ENCODE assay signal across 15 cellular contexts in the genomic region with DNA sequence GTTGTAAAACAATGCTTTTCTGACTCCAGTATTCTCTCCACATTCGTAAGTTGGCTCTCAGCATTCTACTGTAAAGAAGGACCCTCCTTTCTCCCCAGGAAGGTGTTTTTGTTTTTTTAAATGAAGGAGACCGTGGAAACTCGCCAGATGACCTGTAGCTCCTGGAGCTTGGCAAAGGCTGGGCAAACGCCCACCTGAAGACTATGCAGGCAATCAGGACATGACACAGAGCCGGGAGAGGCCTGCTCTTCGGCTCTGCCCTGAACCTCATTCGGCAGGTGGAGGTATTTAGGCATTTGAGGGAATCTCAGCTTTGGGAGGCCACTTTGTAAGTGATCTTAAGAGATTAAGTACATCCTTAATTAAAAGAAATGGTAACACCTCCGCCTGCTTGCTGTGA. TPM values are rescaled to one million over a fixed set of nuclear protein-coding genes. Genes with fewer than 3 reads are reported as not detected.
DNase-seq lines count a peak whose midpoint lies in the region; ATAC-seq and TF ChIP-seq lines count a peak whose summit lies in the region.
"Had no signal": no experiment of that assay in that cellular context is flagged by ENCODE, and none has a peak within 500 bp of the region (broad histone marks: within the 10 kb centered on the region; RNA-seq: fewer than 3 reads in every experiment).

No MANE protein-coding gene starts in this region.

- in situ Hi-C loops in mammary epithelial cell (cut with MboI; ENCODE audit: low sequenced_read_pairs in 2 of 2): no loop called here

- H3K36me3 ChIP-seq in mammary epithelial cell (ENCODE audit: insufficient read depth, low read length): no peaks in the 10 kb centered on the region
- no peaks in the 10 kb centered on the region for H3K36me3 ChIP-seq in right atrium auricular region
- H3K36me3 ChIP-seq: BE2C had no signal

- no peaks in the 10 kb centered on the region for H4K20me1 ChIP-seq in mammary epithelial cell (ENCODE audit: insufficient read depth, low read length)

- no peak overlapping the region for H3K27ac Mint-ChIP-seq in MCF 10A (ENCODE audit: low read depth, unreplicated experiment)
- peak overlapping the region; percentile 34 for H3K27ac Mint-ChIP-seq in activated CD8-positive, alpha-beta T cell treated with anti-CD3 and anti-CD28 coated beads, Interleukin-2, amount 10 ng/mL, durations not matched to agents 7 days and 5 days
- H3K27ac Mint-ChIP-seq in naive thymus-derived CD8-positive, alpha-beta T cell: peak overlapping the region in 8 of 10 donors; percentile 5 to 91 (median 80)
- H3K27ac Mint-ChIP-seq: CD4-positive, CD25-positive, alpha-beta regulatory T cell; HFFc6; IgD-negative memory B cell had no signal

- CTCF ChIA-PET in mammary epithelial cell (lab: Charles Lee; ENCODE audit: low non-redundant PET): no interaction called here
- CTCF ChIA-PET in MCF 10A (lab: Yijun Ruan, JAX): interaction anchor here (0.8 kb wide), 1 partner anchor 32 kb away, joined by 3 read pairs; no protein-coding TSS in a partner anchor
- CTCF ChIA-PET in activated CD8-positive, alpha-beta T cell treated with anti-CD3 and anti-CD28 coated beads, Interleukin-2, amount 10 ng/mL, durations not matched to agents 7 days and 5 days (lab: Charles Lee): interaction anchor here (1.5 kb wide), 1 partner anchor 32 kb away, joined by 8 read pairs; no protein-coding TSS in a partner anchor

- H3K27ac ChIP-seq in mammary epithelial cell (ENCODE audit: insufficient read depth, low read depth, low read length) (no peak overlapping the region), right atrium auricular region (no peak overlapping the region)

- H3K27me3 ChIP-seq in mammary epithelial cell (ENCODE audit: insufficient read depth, low read length) (no peaks in the 10 kb centered on the region), right atrium auricular region (no peaks in the 10 kb centered on the region)
- H3K27me3 ChIP-seq: BE2C had no signal

- no peak overlapping the region for H3K4me2 ChIP-seq in mammary epithelial cell (ENCODE audit: insufficient read depth, low read depth, low read length)

- H3K9me3 ChIP-seq in mammary epithelial cell (replicated peaks; ENCODE audit: insufficient read depth, low read length) (no peaks in the 10 kb centered on the region), right atrium auricular region (no peaks in the 10 kb centered on the region)
- H3K9me3 ChIP-seq: BE2C had no signal

- no peak overlapping the region for H3K4me3 Mint-ChIP-seq in MCF 10A (ENCODE audit: unreplicated experiment)
- no peak overlapping the region for H3K4me3 Mint-ChIP-seq in activated CD8-positive, alpha-beta T cell treated with anti-CD3 and anti-CD28 coated beads, Interleukin-2, amount 10 ng/mL, durations not matched to agents 7 days and 5 days
- no peak overlapping the region for H3K4me3 Mint-ChIP-seq in naive thymus-derived CD8-positive, alpha-beta T cell
- H3K4me3 Mint-ChIP-seq: HFFc6, IgD-negative memory B cell had no signal

- H3K9me3 Mint-ChIP-seq in MCF 10A (ENCODE audit: unreplicated experiment): no peaks in the 10 kb centered on the region
- H3K9me3 Mint-ChIP-seq in activated CD8-positive, alpha-beta T cell treated with anti-CD3 and anti-CD28 coated beads, Interleukin-2, amount 10 ng/mL, durations not matched to agents 7 days and 5 days (ENCODE audit: insufficient read depth): no peaks in the 10 kb centered on the region
- no peaks in the 10 kb centered on the region for H3K9me3 Mint-ChIP-seq in naive thymus-derived CD8-positive, alpha-beta T cell
- H3K9me3 Mint-ChIP-seq: HFFc6, IgD-negative memory B cell had no signal

- dilution Hi-C loops in mammary epithelial cell (cut with HindIII; ENCODE audit: low sequenced_read_pairs): no loop called here

- no peak overlapping the region for H3K4me3 ChIP-seq in mammary epithelial cell (replicated peaks in 1 of 3; ENCODE audit: insufficient read depth in 1 of 3, low read depth in 2 of 3, low read length in 3 of 3)
- H3K4me3 ChIP-seq in right atrium auricular region: no peak overlapping the region

- H3K4me1 ChIP-seq in mammary epithelial cell (ENCODE audit: insufficient read depth, low read length) (no peaks in the 10 kb centered on the region), right atrium auricular region (peaks cover 0 to 5% of the 10 kb centered on the region in 2 donors)
- H3K4me1 ChIP-seq: BE2C had no signal

- peak overlapping the region; percentile 10 for H2AFZ ChIP-seq in mammary epithelial cell (ENCODE audit: low read depth, low read length)

- no peak for ATAC-seq in activated CD8-positive, alpha-beta T cell treated with anti-CD3 and anti-CD28 coated beads, Interleukin-2, amount 10 ng/mL, durations not matched to agents 7 days and 5 days
- no peak for ATAC-seq in naive thymus-derived CD8-positive, alpha-beta T cell
- ATAC-seq in GM18873 (IDR thresholded peaks at IDR 0.05; ENCODE audit: low FRiP score, unreplicated experiment): no peak
- ATAC-seq: Right ventricle myocardium inferior had no signal

- H3K79me2 ChIP-seq in mammary epithelial cell (ENCODE audit: insufficient read depth, low read length): no peaks in the 10 kb centered on the region

- H3K36me3 Mint-ChIP-seq in MCF 10A (ENCODE audit: insufficient read depth, unreplicated experiment): no peaks in the 10 kb centered on the region
- H3K36me3 Mint-ChIP-seq in activated CD8-positive, alpha-beta T cell treated with anti-CD3 and anti-CD28 coated beads, Interleukin-2, amount 10 ng/mL, durations not matched to agents 7 days and 5 days (ENCODE audit: low read depth): peaks cover 54% of the 10 kb centered on the region
- peaks cover 5 to 74% (median 32%) of the 10 kb centered on the region in 3 donors for H3K36me3 Mint-ChIP-seq in naive thymus-derived CD8-positive, alpha-beta T cell

- intact Hi-C loops in mammary epithelial cell (cut with micrococcal nuclease) (no loop called here), MCF 10A (cut with micrococcal nuclease) (no loop called here)

- no peak overlapping the region for H3K9ac ChIP-seq in mammary epithelial cell (ENCODE audit: insufficient read depth, low read length)

- no peak for DNase-seq in mammary epithelial cell
- DNase-seq in MCF 10A (ENCODE audit: unreplicated experiment): no peak
- DNase-seq in activated CD8-positive, alpha-beta T cell treated with anti-CD3 and anti-CD28 coated beads, Interleukin-2, amount 10 ng/mL, durations not matched to agents 7 days and 5 days: no peak
- DNase-seq in naive thymus-derived CD8-positive, alpha-beta T cell: no peak
- no peak for DNase-seq in NCI-H187 treated with DMSO at 0.1 percent for 48 hours (lab: John Stamatoyannopoulos, UW)
- DNase-seq in right atrium auricular region (ENCODE audit: low spot score): no peak
- DNase-seq: BE2C; CD4-positive, CD25-positive, alpha-beta regulatory T cell; DMS79; HFFc6; NCI-H1092 treated with DMSO at 0.1 percent for 48 hours; NCI-H2081 treated with DMSO at 0.1 percent for 48 hours had no signal

- no peaks in the 10 kb centered on the region for H3K27me3 Mint-ChIP-seq in MCF 10A (ENCODE audit: insufficient read depth, unreplicated experiment)
- no peaks in the 10 kb centered on the region for H3K27me3 Mint-ChIP-seq in activated CD8-positive, alpha-beta T cell treated with anti-CD3 and anti-CD28 coated beads, Interleukin-2, amount 10 ng/mL, durations not matched to agents 7 days and 5 days (ENCODE audit: low read depth)
- no peaks in the 10 kb centered on the region for H3K27me3 Mint-ChIP-seq in naive thymus-derived CD8-positive, alpha-beta T cell
- H3K27me3 Mint-ChIP-seq: CD4-positive, CD25-positive, alpha-beta regulatory T cell; IgD-negative memory B cell had no signal

- H3K4me1 Mint-ChIP-seq in MCF 10A (ENCODE audit: insufficient read depth, unreplicated experiment): no peaks in the 10 kb centered on the region
- H3K4me1 Mint-ChIP-seq in activated CD8-positive, alpha-beta T cell treated with anti-CD3 and anti-CD28 coated beads, Interleukin-2, amount 10 ng/mL, durations not matched to agents 7 days and 5 days (ENCODE audit: low read depth): peaks cover 44% of the 10 kb centered on the region
- H3K4me1 Mint-ChIP-seq in naive thymus-derived CD8-positive, alpha-beta T cell: peaks cover 16 to 56% (median 53%) of the 10 kb centered on the region in 4 donors

- TF ChIP-seq CTCF in mammary epithelial cell (conservative IDR thresholded peaks at IDR 0.05 in 1 of 2, IDR thresholded peaks at IDR 0.05 in 1 of 2; ENCODE audit: extremely low read depth in 1 of 2, insufficient read depth in 1 of 2, low read depth in 1 of 2, low read length in 2 of 2) (no peak), MCF 10A (IDR thresholded peaks at IDR 0.05; ENCODE audit: unreplicated experiment) (no peak), right atrium auricular region (IDR thresholded peaks at IDR 0.05) (no peak)

- POLR2A ChIA-PET in MCF 10A (lab: Yijun Ruan, JAX): no interaction called here
- POLR2A ChIA-PET in activated CD8-positive, alpha-beta T cell treated with anti-CD3 and anti-CD28 coated beads, Interleukin-2, amount 10 ng/mL, durations not matched to agents 7 days and 5 days (lab: Charles Lee): interaction anchor here (1.0 kb wide), 1 partner anchor 17 kb away, joined by 4 read pairs; a partner anchor contains a TSS
- POLR2A ChIA-PET in naive thymus-derived CD8-positive, alpha-beta T cell (lab: Charles Lee): interaction anchor here (1.1 kb wide), 1 partner anchor 8 kb away, joined by 3 read pairs; no protein-coding TSS in a partner anchor

- WGBS in mammary epithelial cell (ENCODE audit: low coverage, missing lambda C conversion rate): 22% methylated on average over 8 of the region's 8 CpGs

- no TSS peak for BruUV-seq in mammary epithelial cell (replicated peaks; lab: Mats Ljungman, UMichigan)
- no TSS peak for BruUV-seq in MCF 10A (replicated peaks; lab: Mats Ljungman, UMichigan)

RNA-seq across cellular contexts. Expression of a gene that starts 17.4 kb away (rescaled TPM):
- total RNA-seq in mammary epithelial cell (1 to 10 TPM; 4.5 to 5.7 TPM), MCF 10A (2022) (0.19 and 0.27 TPM in 2 replicates), right atrium auricular region (1 to 10 TPM; 3.5 to 6.8 TPM)
- 2.9 TPM for polyA plus RNA-seq in mammary epithelial cell
- polyA minus RNA-seq in mammary epithelial cell: 8.0 TPM
- total RNA-seq in activated CD8-positive, alpha-beta T cell treated with anti-CD3 and anti-CD28 coated beads, Interleukin-2, amount 10 ng/mL, durations not matched to agents 7 days and 5 days: 10 to 100 TPM; 40.7 to 42.8 TPM
- 10 to 100 TPM; 47.2 to 48.1 TPM for total RNA-seq in naive thymus-derived CD8-positive, alpha-beta T cell
- 10 to 100 TPM in 2 of 3 donors, 1 to 10 TPM in 1; 8.6 to 17.5 (median 14.6) TPM for polyA plus RNA-seq in naive thymus-derived CD8-positive, alpha-beta T cell

RNA-seq across cellular contexts. Expression of a gene that starts 60.0 kb away (rescaled TPM):
- total RNA-seq in mammary epithelial cell (10 to 100 TPM; 17.7 to 25.5 TPM), MCF 10A (2022) (32.8 and 35.2 TPM in 2 replicates), right atrium auricular region (1 to 10 TPM; 3.5 to 5.1 TPM)
- 11.6 TPM for polyA plus RNA-seq in mammary epithelial cell
- polyA minus RNA-seq in mammary epithelial cell: 5.7 TPM
- total RNA-seq in activated CD8-positive, alpha-beta T cell treated with anti-CD3 and anti-CD28 coated beads, Interleukin-2, amount 10 ng/mL, durations not matched to agents 7 days and 5 days: 10 to 100 TPM; 62.7 to 63.2 TPM
- total RNA-seq in naive thymus-derived CD8-positive, alpha-beta T cell: 100 to 1,000 TPM; 209 to 212 TPM
- 10 to 100 TPM; 25.0 to 56.5 (median 26.1) TPM for polyA plus RNA-seq in naive thymus-derived CD8-positive, alpha-beta T cell

Comparison
In these comparisons a context has a peak if more than half of its experiments do, and no peak if none do; other contexts are left out.
1. RNA of a gene that starts 17.4 kb away (total RNA-seq): 47.2 to 48.1 TPM in naive thymus-derived CD8-positive, alpha-beta T cell and 40.7 to 42.8 TPM in activated CD8-positive, alpha-beta T cell treated with anti-CD3 and anti-CD28 coated beads, Interleukin-2, amount 10 ng/mL, durations not matched to agents 7 days and 5 days; 3.5 to 6.8 TPM in right atrium auricular region, 4.5 to 5.7 TPM in mammary epithelial cell and 0.19 to 0.27 TPM in MCF 10A; every median in the first group is over 4 times any median in the second.